ENCODE assay signal across 1 cellular context in genomic region chr1:23485002-23485332, GRCh38.
TF ChIP-seq lines count a peak whose summit lies in the region.

No MANE protein-coding gene starts in this region.

TF ChIP-seq in GM23338, 12 proteins besides CTCF, POLR2A, EP300 and RAD21 (continued from another document):
- TF ChIP-seq ZNF462 (CRISPR knock-in tag; IDR thresholded peaks at IDR 0.05), result no peak
TF ChIP-seq in GM23338: peak in this region for 0.
